30 cellular contexts compared by ENCODE assay signal in the genomic region with DNA sequence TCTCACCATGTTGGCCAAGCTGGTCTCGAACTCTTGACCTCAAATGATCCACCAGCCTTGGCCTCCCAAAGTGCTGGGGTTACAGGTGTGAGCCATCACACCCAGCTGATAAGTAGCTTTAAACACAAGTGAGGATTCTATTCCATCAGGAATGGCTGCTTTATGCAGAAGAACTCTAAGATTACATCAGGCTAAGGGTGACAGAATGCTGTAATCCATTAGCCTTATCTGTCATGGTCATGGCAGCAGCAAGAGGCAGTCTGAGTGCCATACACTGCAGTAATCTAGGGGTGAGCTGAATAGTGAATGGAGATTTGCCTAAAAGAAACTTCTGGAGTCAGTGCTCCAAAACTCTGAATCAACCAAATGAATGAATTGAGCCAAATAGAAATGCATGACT. TPM values are rescaled to one million over a fixed set of nuclear protein-coding genes. Genes with fewer than 3 reads are reported as not detected.
A peak's percentile ranks its signal among the peaks of the same experiment; 100 is the strongest.
DNase-seq lines count a peak whose midpoint lies in the region; ATAC-seq and TF ChIP-seq lines count a peak whose summit lies in the region.
"Had no signal": no experiment of that assay in that cellular context is flagged by ENCODE, and none has a peak within 500 bp of the region (broad histone marks: within the 10 kb centered on the region; RNA-seq: fewer than 3 reads in every experiment).

No MANE protein-coding gene starts in this region.

- no peak overlapping the region for H2AFZ ChIP-seq in IMR-90 (replicated peaks; ENCODE audit: low read length, poor library complexity)

- POLR2A ChIA-PET in IMR-90 (lab: Charles Lee; ENCODE audit: unreplicated experiment): no interaction called here
- POLR2A ChIA-PET in activated CD8-positive, alpha-beta T cell treated with anti-CD3 and anti-CD28 coated beads for 36 hours (lab: Charles Lee): interaction anchor here (1.9 kb wide), 1 partner anchor 13 kb away, joined by 8 read pairs; no protein-coding TSS in a partner anchor

- peaks cover 66% of the 10 kb centered on the region for H3K4me1 Mint-ChIP-seq in activated CD8-positive, alpha-beta T cell treated with anti-CD3 and anti-CD28 coated beads for 36 hours (ENCODE audit: low read depth)
- H3K4me1 Mint-ChIP-seq: activated B cell treated with CpG ODN at 0.5 μM for 24 hours had no signal

- no peak overlapping the region for H2AK9ac ChIP-seq in IMR-90 (replicated peaks; ENCODE audit: low read depth, low read length, poor library complexity)

- TF ChIP-seq CTCF in IMR-90 (conservative IDR thresholded peaks at IDR 0.05; ENCODE audit: low read depth, low read length): no peak
- no peak for TF ChIP-seq CTCF in activated CD8-positive, alpha-beta T cell treated with anti-CD3 and anti-CD28 coated beads for 36 hours (IDR thresholded peaks at IDR 0.05)
- TF ChIP-seq CTCF in fibroblast of the aortic adventitia (IDR thresholded peaks at IDR 0.05; ENCODE audit: insufficient read depth, low read length): no peak
- TF ChIP-seq CTCF in tibial nerve (IDR thresholded peaks at IDR 0.05): no peak

- H2BK5ac ChIP-seq in IMR-90 (ENCODE audit: low read depth, low read length, poor library complexity, severe bottlenecking): peak overlapping the region; percentile 20

- H3K4me3 ChIP-seq in BLaER1 (no peak overlapping the region), IMR-90 (ENCODE audit: insufficient read depth, low read depth, low read length) (no peak overlapping the region), fibroblast of the aortic adventitia (ENCODE audit: low read depth, low read length) (no peak overlapping the region), tibial nerve (no peak overlapping the region)
- H3K4me3 ChIP-seq: cardiac muscle cell, esophagus squamous epithelium, lower lobe of right lung, tibial artery had no signal

- dilution Hi-C loops in IMR-90 (cut with HindIII; ENCODE audit: low sequenced_read_pairs, unreplicated experiment): no loop called here

- no CpG with 5 or more reads among the region's 1 CpG for WGBS in IMR-90 (ENCODE audit: extremely low coverage in 2 of 2, insufficient read length in 1 of 2), 2 experiments
- 100% methylated on average over 1 of the region's 1 CpG for WGBS in tibial nerve, 2 donors

- peak overlapping the region; percentile 98; the same call in 2 of the 3 replicates for H2BK15ac ChIP-seq in IMR-90 (ENCODE audit: low read depth, low read length)

- H4K8ac ChIP-seq in IMR-90 (ENCODE audit: low read depth in 2 of 2, low read length in 2 of 2): peak overlapping the region; percentile 27 to 95

- H3K79me1 ChIP-seq in IMR-90 (ENCODE audit: low read depth in 1 of 2, low read length in 2 of 2): 0 out of 4 replicates have a peak, but pooled peaks cover 0 to 11% of the 10 kb centered on the region in 2 experiments

- no peaks in the 10 kb centered on the region for H3K27me3 Mint-ChIP-seq in activated CD8-positive, alpha-beta T cell treated with anti-CD3 and anti-CD28 coated beads for 36 hours
- H3K27me3 Mint-ChIP-seq: activated CD4-positive, alpha-beta memory T cell treated with anti-CD3 and anti-CD28 coated beads for 36 hours; CD4-positive, alpha-beta T cell; stimulated activated naive CD8-positive, alpha-beta T cell treated with anti-CD3 and anti-CD28 coated beads, Interleukin-15, amount 100 ng/mL, for 72 hours had no signal

- TF ChIP-seq EP300 in tibial nerve (IDR thresholded peaks at IDR 0.05): no peak

- in situ Hi-C loops in IMR-90 (cut with MboI; ENCODE audit: low sequenced_read_pairs): no loop called here

- no peaks in the 10 kb centered on the region for H3K9me3 ChIP-seq in BLaER1
- no peaks in the 10 kb centered on the region for H3K9me3 ChIP-seq in IMR-90 (ENCODE audit: control insufficient read depth, insufficient read depth, low read length)
- H3K9me3 ChIP-seq in tibial nerve: no peaks in the 10 kb centered on the region
- H3K9me3 ChIP-seq: esophagus squamous epithelium, lower lobe of right lung, tibial artery had no signal

- BruUV-seq in IMR-90 (replicated peaks; lab: Mats Ljungman, UMichigan): no TSS peak

- peak overlapping the region; percentile 35 for H3K27ac Mint-ChIP-seq in activated CD8-positive, alpha-beta T cell treated with anti-CD3 and anti-CD28 coated beads for 36 hours
- H3K27ac Mint-ChIP-seq: activated B cell treated with CpG ODN at 0.5 μM for 24 hours; activated CD4-positive, alpha-beta memory T cell treated with anti-CD3 and anti-CD28 coated beads for 36 hours; CD4-positive, alpha-beta T cell; progenitor cell of endocrine pancreas had no signal

- H3K27me3 ChIP-seq in BLaER1 (no peaks in the 10 kb centered on the region), IMR-90 (ENCODE audit: control insufficient read depth, insufficient read depth, low read length) (no peaks in the 10 kb centered on the region), tibial nerve (no peaks in the 10 kb centered on the region)
- H3K27me3 ChIP-seq: cardiac muscle cell, esophagus squamous epithelium, tibial artery had no signal

- no peak overlapping the region for H3K56ac ChIP-seq in IMR-90 (ENCODE audit: extremely low read depth, insufficient read depth, low read length)

- H2BK20ac ChIP-seq in IMR-90 (ENCODE audit: low read depth, low read length): peak overlapping the region; percentile 100

- H3K4me3 Mint-ChIP-seq in activated CD8-positive, alpha-beta T cell treated with anti-CD3 and anti-CD28 coated beads for 36 hours: no peak overlapping the region
- H3K4me3 Mint-ChIP-seq: activated B cell treated with CpG ODN at 0.5 μM for 24 hours; activated CD4-positive, alpha-beta memory T cell treated with anti-CD3 and anti-CD28 coated beads for 36 hours; CD4-positive, alpha-beta T cell; endodermal cell had no signal

- no peak overlapping the region; the same call in 1 of the 2 replicates for H4K5ac ChIP-seq in IMR-90 (ENCODE audit: low read depth, low read length)

- peaks cover 32% of the 10 kb centered on the region for H3K9me1 ChIP-seq in IMR-90 (ENCODE audit: insufficient read depth, low read length)

- peak overlapping the region; percentile 79 for H3K14ac ChIP-seq in IMR-90 (replicated peaks; ENCODE audit: low read depth, low read length)

- H3K36me3 ChIP-seq in BLaER1 (no peaks in the 10 kb centered on the region), IMR-90 (ENCODE audit: control insufficient read depth, insufficient read depth, low read length) (no peaks in the 10 kb centered on the region), tibial nerve (no peaks in the 10 kb centered on the region)
- H3K36me3 ChIP-seq: cardiac muscle cell, esophagus squamous epithelium, lower lobe of right lung, tibial artery had no signal

- no peaks in the 10 kb centered on the region for H4K20me1 ChIP-seq in BLaER1
- no peaks in the 10 kb centered on the region for H4K20me1 ChIP-seq in IMR-90 (ENCODE audit: insufficient read depth, low read length)

- no peak for ATAC-seq in IMR-90 (ENCODE audit: low read depth)
- no peak for ATAC-seq in activated CD8-positive, alpha-beta T cell treated with anti-CD3 and anti-CD28 coated beads for 36 hours
- ATAC-seq: lower lobe of right lung; sciatic nerve; stimulated activated naive CD8-positive, alpha-beta T cell treated with anti-CD3 and anti-CD28 coated beads, Interleukin-15, amount 100 ng/mL, for 72 hours had no signal

- TF ChIP-seq RAD21 in IMR-90 (IDR thresholded peaks at IDR 0.05; ENCODE audit: low read length): no peak

- H3K9ac ChIP-seq in BLaER1 (no peak overlapping the region), IMR-90 (ENCODE audit: low read depth, low read length) (no peak overlapping the region)

- peak overlapping the region; percentile 99 for H2AK5ac ChIP-seq in IMR-90 (ENCODE audit: low read depth, low read length)

- H3K36me3 Mint-ChIP-seq in activated CD8-positive, alpha-beta T cell treated with anti-CD3 and anti-CD28 coated beads for 36 hours (ENCODE audit: low read depth): peaks cover 8% of the 10 kb centered on the region
- H3K36me3 Mint-ChIP-seq: activated CD4-positive, alpha-beta memory T cell treated with anti-CD3 and anti-CD28 coated beads for 36 hours had no signal

- DNase-seq in IMR-90: no peak
- DNase-seq in activated CD8-positive, alpha-beta T cell treated with anti-CD3 and anti-CD28 coated beads for 36 hours: no peak
- peak; percentile 46 for DNase-seq in fibroblast of the aortic adventitia (ENCODE audit: low read depth)
- no peak for DNase-seq in tibial nerve (ENCODE audit: low spot score in 2 of 2)
- DNase-seq in GM03348 (ENCODE audit: low spot score): no peak
- DNase-seq in SIG-M5 (lab: John Stamatoyannopoulos, UW): no peak
- no peak for DNase-seq in hypothalamus (lab: John Stamatoyannopoulos, UW)
- DNase-seq: activated B cell treated with CpG ODN at 0.5 μM for 24 hours; activated CD4-positive, alpha-beta memory T cell treated with anti-CD3 and anti-CD28 coated beads for 36 hours; activated gamma-delta T cell; amygdala; CD4-positive, alpha-beta T cell; cortex of kidney; DMS153; endodermal cell; esophagus squamous epithelium; lower lobe of right lung; NCI-H1436; NCI-H2107; NCI-H446 treated with DMSO at 0.1 percent for 48 hours; NK-92 treated with Interleukin-12 subunit alpha and Interleukin-12 subunit beta, amount 100 ng/mL, for 24 hours; stimulated activated naive CD8-positive, alpha-beta T cell treated with anti-CD3 and anti-CD28 coated beads, Interleukin-15, amount 100 ng/mL, for 72 hours; T-helper 9 cell had no signal

- H4K91ac ChIP-seq in IMR-90 (ENCODE audit: insufficient read depth, low read depth, low read length): peak overlapping the region; percentile 97

- peak overlapping the region; percentile 93; the same call in 1 of the 2 replicates for H3K23ac ChIP-seq in IMR-90 (ENCODE audit: low read depth, low read length)

- H3K18ac ChIP-seq in IMR-90 (ENCODE audit: low read depth, low read length): peak overlapping the region; percentile 26

- no peak for TF ChIP-seq POLR2A in IMR-90 (IDR thresholded peaks at IDR 0.05; ENCODE audit: low read depth, low read length)
- no peak for TF ChIP-seq POLR2A in tibial nerve (IDR thresholded peaks at IDR 0.05)

- H3K4me1 ChIP-seq in BLaER1: peaks cover 100% of the 10 kb centered on the region
- peaks cover 25% of the 10 kb centered on the region for H3K4me1 ChIP-seq in IMR-90 (ENCODE audit: control insufficient read depth, insufficient read depth, low read length)
- peaks cover 0 to 33% (median 2%) of the 10 kb centered on the region in 4 donors for H3K4me1 ChIP-seq in tibial nerve

- CTCF ChIA-PET in IMR-90 (lab: Yijun Ruan, JAX): no interaction called here
- CTCF ChIA-PET in activated CD8-positive, alpha-beta T cell treated with anti-CD3 and anti-CD28 coated beads for 36 hours (lab: Charles Lee): interaction anchor here (1.3 to 1.5 kb wide), 2 partner anchors 13 to 46 kb away, joined by 3 to 4 read pairs; no protein-coding TSS in a partner anchor

- H3K4ac ChIP-seq in IMR-90 (ENCODE audit: low read depth, low read length): peak overlapping the region; percentile 97

- intact Hi-C loops in IMR-90 (cut with micrococcal nuclease): loop anchor here (5.0 to 10.0 kb wide), 3 partner anchors 76 to 197 kb away; no protein-coding TSS in a partner anchor
- intact Hi-C loops in activated CD8-positive, alpha-beta T cell treated with anti-CD3 and anti-CD28 coated beads for 36 hours (cut with micrococcal nuclease): no loop called here

- H3K4me2 ChIP-seq in BLaER1: peak overlapping the region; percentile 89
- H3K4me2 ChIP-seq in IMR-90 (ENCODE audit: low read depth, low read length): no peak overlapping the region

- H3K27ac ChIP-seq in BLaER1 (peak overlapping the region; percentile 93), IMR-90 (ENCODE audit: insufficient read depth, low read length) (peak overlapping the region; percentile 62; the same call in 1 of the 2 replicates), tibial nerve (no peak overlapping the region)
- H3K27ac ChIP-seq: cardiac muscle cell, esophagus squamous epithelium, lower lobe of right lung, tibial artery had no signal

- no peaks in the 10 kb centered on the region for H3K9me3 Mint-ChIP-seq in activated CD8-positive, alpha-beta T cell treated with anti-CD3 and anti-CD28 coated beads for 36 hours
- H3K9me3 Mint-ChIP-seq: activated B cell treated with CpG ODN at 0.5 μM for 24 hours; activated CD4-positive, alpha-beta memory T cell treated with anti-CD3 and anti-CD28 coated beads for 36 hours; CD4-positive, alpha-beta T cell; endodermal cell; stimulated activated naive CD8-positive, alpha-beta T cell treated with anti-CD3 and anti-CD28 coated beads, Interleukin-15, amount 100 ng/mL, for 72 hours had no signal

- peak overlapping the region; percentile 99 for H2BK120ac ChIP-seq in IMR-90 (ENCODE audit: low read depth, low read length)

RNA-seq across cellular contexts. Expression of a gene that starts 39.5 kb away (rescaled TPM):
- total RNA-seq in IMR-90 (2012; rRNA removed) (under 0.01 TPM in 1 of 2 replicates, not detected in the other), fibroblast of the aortic adventitia (ENCODE audit: low replicate concordance) (0.90 and 1.7 TPM in 2 replicates), tibial nerve (10 to 100 TPM; 11.2 to 18.4 (median 14.7) TPM)
- 0.07 and 0.14 TPM in 2 replicates for polyA plus RNA-seq in IMR-90 (2012; rRNA removed)
- 0.05 and 0.19 TPM in 2 replicates for polyA plus RNA-seq in IMR-90 (2012; cell fraction: cytosol; rRNA removed)
- 0.12 TPM in 1 of 2 replicates, not detected in the other for polyA plus RNA-seq in IMR-90 (2012; cell fraction: nucleus; rRNA removed; ENCODE audit: low replicate concordance)
- 1 to 10 TPM; 1.0 to 1.2 TPM for total RNA-seq in activated CD8-positive, alpha-beta T cell treated with anti-CD3 and anti-CD28 coated beads for 36 hours
- total RNA-seq: activated B cell treated with CpG ODN at 0.5 μM for 24 hours; activated CD4-positive, alpha-beta memory T cell treated with anti-CD3 and anti-CD28 coated beads for 36 hours; cardiac muscle cell; endodermal cell; G401; RPMI7951 had no signal
- polyA plus RNA-seq: cardiac muscle cell had no signal

Comparison
In these comparisons a context has a peak if more than half of its experiments do, and no peak if none do; other contexts are left out.
1. H3K27ac ChIP-seq: peak in BLaER1 (single experiment) and IMR-90 (single experiment); none in tibial nerve (0 of 4).